ENCODE assay signal across 8 cellular contexts in genomic region chr1:6743189-6744101, GRCh38. TPM values are rescaled to one million over a fixed set of nuclear protein-coding genes. Genes with fewer than 3 reads are reported as not detected.
DNase-seq lines count a peak whose midpoint lies in the region; ATAC-seq and TF ChIP-seq lines count a peak whose summit lies in the region.

No MANE protein-coding gene starts in this region.

- CTCF ChIA-PET in Caco-2 (lab: Charles Lee) = no interaction called here

- no peaks in the 10 kb centered on the region for H3K4me1 Mint-ChIP-seq in Caco-2 (ENCODE audit: low read depth, unreplicated experiment)

- no peaks in the 10 kb centered on the region for H3F3A ChIP-seq in OCI-LY1 (ENCODE audit: insufficient read depth, low read length)

- TF ChIP-seq CTCF in OCI-LY1 (IDR thresholded peaks at IDR 0.05; ENCODE audit: low read length) (no peak), breast epithelium (IDR thresholded peaks at IDR 0.05) (no peak), Caco-2 (IDR thresholded peaks at IDR 0.05; ENCODE audit: insufficient read depth in 1 of 2, low read depth in 1 of 2, low read length in 1 of 2, severe bottlenecking in 1 of 2, unreplicated experiment in 1 of 2) (no peak)

- H3K36me3 ChIP-seq in OCI-LY1 (ENCODE audit: insufficient read depth, low read length) = no peaks in the 10 kb centered on the region
- no peaks in the 10 kb centered on the region for H3K36me3 ChIP-seq in breast epithelium
- no peaks in the 10 kb centered on the region for H3K36me3 ChIP-seq in effector memory CD4-positive, alpha-beta T cell (ENCODE audit: control insufficient read depth, insufficient read depth, low read length)
- H3K36me3 ChIP-seq in Caco-2 (ENCODE audit: control insufficient read depth, insufficient read depth, low read length) = no peaks in the 10 kb centered on the region

- H3K27me3 ChIP-seq in OCI-LY1 (ENCODE audit: insufficient read depth, low read length) (no peaks in the 10 kb centered on the region; the same call in 1 of the 2 replicates), breast epithelium (no peaks in the 10 kb centered on the region), Caco-2 (replicated peaks; ENCODE audit: control insufficient read depth, insufficient read depth, low read length) (no peaks in the 10 kb centered on the region)
- H3K27me3 ChIP-seq in effector memory CD4-positive, alpha-beta T cell (replicated peaks; ENCODE audit: control insufficient read depth, insufficient read depth, low read length, poor library complexity, severe bottlenecking) = no peaks in the 10 kb centered on the region

- no peaks in the 10 kb centered on the region for H4K20me1 ChIP-seq in OCI-LY1 (ENCODE audit: insufficient read depth, low read length)

- intact Hi-C loops in breast epithelium (cut with DNase I; ENCODE audit: low total_unique reads) (no loop called here), left colon (cut with DNase I, micrococcal nuclease) (no loop called here), Caco-2 (cut with micrococcal nuclease; ENCODE audit: unreplicated experiment) (no loop called here)

- no peaks in the 10 kb centered on the region for H3K36me3 Mint-ChIP-seq in Caco-2 (ENCODE audit: insufficient read depth, unreplicated experiment)

- H3K4me1 ChIP-seq in OCI-LY1 (ENCODE audit: insufficient read depth, low read length, severe bottlenecking) (peaks cover 12% of the 10 kb centered on the region), breast epithelium (no peaks in the 10 kb centered on the region), Caco-2 (no peaks in the 10 kb centered on the region)
- H3K4me1 ChIP-seq in effector memory CD4-positive, alpha-beta T cell (ENCODE audit: control insufficient read depth, insufficient read depth, low read length, poor library complexity, severe bottlenecking) = no peaks in the 10 kb centered on the region

- peak; percentile 21 for ATAC-seq in left colon

- H3K4me3 ChIP-seq in OCI-LY1 (ENCODE audit: low read depth, low read length, poor library complexity, severe bottlenecking) (no peak overlapping the region), breast epithelium (peak overlapping the region in 2 of 3 donors; percentile 4 to 51), Caco-2 (ENCODE audit: low read depth, low read length) (no peak overlapping the region)
- no peak overlapping the region for H3K4me3 ChIP-seq in effector memory CD4-positive, alpha-beta T cell (ENCODE audit: insufficient read depth, low read depth, low read length, poor library complexity, severe bottlenecking)

- H3K9me2 ChIP-seq in OCI-LY1 (ENCODE audit: low read depth, low read length) = no peaks in the 10 kb centered on the region

- TF ChIP-seq POLR2A in breast epithelium (IDR thresholded peaks at IDR 0.05) = no peak

- H3K9ac ChIP-seq in OCI-LY1 (ENCODE audit: low read length) = no peak overlapping the region

- POLR2A ChIA-PET in Caco-2 (lab: Charles Lee) = no interaction called here

- H3K27ac ChIP-seq in OCI-LY1 (ENCODE audit: low read depth, low read length, poor library complexity, severe bottlenecking) (no peak overlapping the region), breast epithelium (peak overlapping the region; percentile 65 to 90), temporal lobe (ENCODE audit: low read depth, low read length) (peak overlapping the region; percentile 52)
- H3K27ac ChIP-seq in effector memory CD4-positive, alpha-beta T cell (ENCODE audit: insufficient read depth, low read length, poor library complexity, severe bottlenecking) = no peak overlapping the region

- peak overlapping the region; percentile 29; the same call in 1 of the 2 replicates for H3K4me2 ChIP-seq in OCI-LY1 (ENCODE audit: low read length)

- peaks cover 3% of the 10 kb centered on the region for H3K27me3 Mint-ChIP-seq in Caco-2 (ENCODE audit: insufficient read depth, unreplicated experiment)

- peaks cover 1% of the 10 kb centered on the region for H3K9me3 Mint-ChIP-seq in Caco-2 (ENCODE audit: unreplicated experiment)

- H2AFZ ChIP-seq in OCI-LY1 (ENCODE audit: low read length) = peak overlapping the region; percentile 40; the same call in 1 of the 2 replicates

- no peak overlapping the region for H3K27ac Mint-ChIP-seq in Caco-2 (ENCODE audit: unreplicated experiment)

- BruUV-seq in Caco-2 (replicated peaks; lab: Mats Ljungman, UMichigan) = no TSS peak

- peak; percentile 18 for DNase-seq in activated CD4-positive, alpha-beta T cell treated with anti-CD3 and anti-CD28 coated beads for 48 hours
- DNase-seq in activated CD4-positive, alpha-beta T cell treated with anti-CD3 and anti-CD28 coated beads, Interleukin-2, amount 50 U/mL, for 4 hours = no peak
- DNase-seq in breast epithelium (ENCODE audit: low spot score in 2 of 2) (peak in 1 of 2 donors; percentile 47), left colon (peak in 1 of 2 donors; percentile 18), Caco-2 (no peak)
- no peak for DNase-seq in effector memory CD4-positive, alpha-beta T cell

- H3K9me3 ChIP-seq in OCI-LY1 (ENCODE audit: low read length) (no peaks in the 10 kb centered on the region), breast epithelium (no peaks in the 10 kb centered on the region), Caco-2 (no peaks in the 10 kb centered on the region)
- H3K9me3 ChIP-seq in effector memory CD4-positive, alpha-beta T cell (ENCODE audit: control insufficient read depth, low read length) = no peaks in the 10 kb centered on the region

- H3K4me3 Mint-ChIP-seq in Caco-2 (ENCODE audit: unreplicated experiment) = no peak overlapping the region

- no peaks in the 10 kb centered on the region for H3K79me2 ChIP-seq in OCI-LY1 (ENCODE audit: insufficient read depth, low read length)

RNA-seq across cellular contexts. Expression of gene CAMTA1, which starts 41.8 kb away (rescaled TPM):
- total RNA-seq in breast epithelium = 10 to 100 TPM; 53.4 to 84.0 (median 61.9) TPM
- total RNA-seq in left colon = 10 to 100 TPM; 76.6 to 85.8 TPM
- total RNA-seq in temporal lobe = 76.7 TPM
- total RNA-seq in Caco-2 (2022) = 60.0 and 61.4 TPM in 2 replicates

RNA-seq across cellular contexts. Expression of gene DNAJC11, which starts 41.8 kb away (rescaled TPM):
- total RNA-seq in breast epithelium = 10 to 100 TPM; 23.0 to 30.5 (median 25.6) TPM
- 100 to 1,000 TPM in 1 of 2 donors, 10 to 100 TPM in 1; 78.0 to 101 TPM for total RNA-seq in left colon
- total RNA-seq in temporal lobe = 24.8 TPM
- 61.0 and 65.8 TPM in 2 replicates for total RNA-seq in Caco-2 (2022)

Comparison
In these comparisons a context has a peak if more than half of its experiments do, and no peak if none do; other contexts are left out.
1. H3K27ac ChIP-seq: peak in breast epithelium (2 of 2) and temporal lobe (single experiment); none in OCI-LY1 (single experiment) and effector memory CD4-positive, alpha-beta T cell (single experiment).
2. H3K4me3 ChIP-seq: peak in breast epithelium (2 of 3); none in OCI-LY1 (single experiment), effector memory CD4-positive, alpha-beta T cell (single experiment) and Caco-2 (single experiment).